In genomic region chr4:101103381-101104142, GRCh38 we compare ENCODE assay signal across 8 cellular contexts.
DNase-seq lines count a peak whose midpoint lies in the region; ATAC-seq and TF ChIP-seq lines count a peak whose summit lies in the region.

No MANE protein-coding gene starts in this region.

- TF ChIP-seq RAD21 in IMR-90 (IDR thresholded peaks at IDR 0.05; ENCODE audit: low read length) = no peak

- peaks cover 13% of the 10 kb centered on the region for H3K4me1 Mint-ChIP-seq in neural progenitor cell

- no peaks in the 10 kb centered on the region for H4K20me1 ChIP-seq in IMR-90 (ENCODE audit: insufficient read depth, low read length)
- no peaks in the 10 kb centered on the region for H4K20me1 ChIP-seq in neural progenitor cell (ENCODE audit: low read depth)

- H3F3A ChIP-seq in neural progenitor cell (ENCODE audit: low read depth) = peaks cover 11% of the 10 kb centered on the region

- H3K79me2 ChIP-seq in neural progenitor cell (ENCODE audit: low read depth) = no peaks in the 10 kb centered on the region

- peaks cover 3% of the 10 kb centered on the region; the same call in 1 of the 2 replicates for H3K9me1 ChIP-seq in IMR-90 (ENCODE audit: insufficient read depth, low read length)

- H3K4me3 ChIP-seq in GM06990 (replicated peaks; ENCODE audit: low read depth, low read length) (no peak overlapping the region), IMR-90 (ENCODE audit: insufficient read depth, low read depth, low read length) (no peak overlapping the region), astrocyte of the spinal cord (ENCODE audit: low read depth, low read length) (no peak overlapping the region), neural progenitor cell (no peak overlapping the region), esophagus squamous epithelium (no peak overlapping the region)

- CTCF ChIA-PET in IMR-90 (lab: Yijun Ruan, JAX) = interaction anchor here (0.6 kb wide), 1 partner anchor 166 kb away, joined by 3 read pairs; no protein-coding TSS in a partner anchor

- no peaks in the 10 kb centered on the region for H3K9me3 Mint-ChIP-seq in neural progenitor cell

- H4K8ac ChIP-seq in IMR-90 (ENCODE audit: low read depth in 2 of 2, low read length in 2 of 2) = 0 out of 4 replicates have a peak overlapping the region, but pooled peaks of 1 of the 2 experiments have one; percentile 1

- no peak overlapping the region for H2AK9ac ChIP-seq in IMR-90 (replicated peaks; ENCODE audit: low read depth, low read length, poor library complexity)

- no TSS peak for BruUV-seq in IMR-90 (replicated peaks; lab: Mats Ljungman, UMichigan)

- H3K9me3 ChIP-seq in IMR-90 (ENCODE audit: control insufficient read depth, insufficient read depth, low read length) = no peaks in the 10 kb centered on the region
- no peaks in the 10 kb centered on the region for H3K9me3 ChIP-seq in neural progenitor cell (ENCODE audit: low read depth)
- H3K9me3 ChIP-seq in esophagus squamous epithelium = no peaks in the 10 kb centered on the region

- no peak overlapping the region for H3K27ac ChIP-seq in IMR-90 (ENCODE audit: insufficient read depth, low read length)
- H3K27ac ChIP-seq in neural progenitor cell = peak overlapping the region; percentile 1
- peak overlapping the region in 1 of 4 donors; percentile 45 for H3K27ac ChIP-seq in esophagus squamous epithelium

- H3K4me3 Mint-ChIP-seq in neural progenitor cell = no peak overlapping the region

- TF ChIP-seq CTCF in GM06990 (IDR thresholded peaks at IDR 0.05; ENCODE audit: insufficient read depth, low read length, poor library complexity, severe bottlenecking) (no peak), IMR-90 (conservative IDR thresholded peaks at IDR 0.05; ENCODE audit: low read depth, low read length) (no peak), astrocyte of the spinal cord (IDR thresholded peaks at IDR 0.05; ENCODE audit: low read depth, low read length) (no peak), neural progenitor cell (IDR thresholded peaks at IDR 0.05) (no peak), esophagus squamous epithelium (IDR thresholded peaks at IDR 0.05) (no peak)

- no peak overlapping the region for H3K18ac ChIP-seq in IMR-90 (ENCODE audit: low read depth, low read length)

- no peak overlapping the region for H2AFZ ChIP-seq in IMR-90 (replicated peaks; ENCODE audit: low read length, poor library complexity)
- no peak overlapping the region for H2AFZ ChIP-seq in neural progenitor cell (replicated peaks)

- no peak for TF ChIP-seq POLR2A in IMR-90 (IDR thresholded peaks at IDR 0.05; ENCODE audit: low read depth, low read length)
- TF ChIP-seq POLR2A in esophagus squamous epithelium (IDR thresholded peaks at IDR 0.05) = no peak

- intact Hi-C loops in IMR-90 (cut with micrococcal nuclease) (no loop called here), esophagus squamous epithelium (cut with DNase I) (no loop called here)

- H3K4ac ChIP-seq in IMR-90 (ENCODE audit: low read depth, low read length) = no peak overlapping the region; the same call in 1 of the 2 replicates

- ATAC-seq in GM21528 (IDR thresholded peaks at IDR 0.05; ENCODE audit: low FRiP score, unreplicated experiment) (peak; percentile 92), IMR-90 (ENCODE audit: low read depth) (peak; percentile 61)

- peaks cover 4% of the 10 kb centered on the region for H3K36me3 Mint-ChIP-seq in neural progenitor cell

- H3K4me2 ChIP-seq in IMR-90 (ENCODE audit: low read depth, low read length) = no peak overlapping the region
- H3K4me2 ChIP-seq in neural progenitor cell = no peak overlapping the region

- no peak overlapping the region for H2BK5ac ChIP-seq in IMR-90 (ENCODE audit: low read depth, low read length, poor library complexity, severe bottlenecking)

- H3K23ac ChIP-seq in IMR-90 (ENCODE audit: low read depth, low read length) = no peak overlapping the region

- H3K36me3 ChIP-seq in GM06990 (ENCODE audit: control insufficient read depth, insufficient read depth, low read length) (no peaks in the 10 kb centered on the region), IMR-90 (ENCODE audit: control insufficient read depth, insufficient read depth, low read length) (no peaks in the 10 kb centered on the region), neural progenitor cell (no peaks in the 10 kb centered on the region), esophagus squamous epithelium (peaks cover 0 to 14% (median 2%) of the 10 kb centered on the region in 3 donors)

- no peak overlapping the region for H2BK120ac ChIP-seq in IMR-90 (ENCODE audit: low read depth, low read length)

- in situ Hi-C loops in IMR-90 (cut with MboI; ENCODE audit: low sequenced_read_pairs) = no loop called here
- in situ Hi-C loops in astrocyte of the spinal cord (cut with HindIII; ENCODE audit: low sequenced_read_pairs) = no loop called here

- no peak overlapping the region for H2AK5ac ChIP-seq in IMR-90 (ENCODE audit: low read depth, low read length)

- H3K4me1 ChIP-seq in IMR-90 (ENCODE audit: control insufficient read depth, insufficient read depth, low read length) = peaks cover 3% of the 10 kb centered on the region
- H3K4me1 ChIP-seq in neural progenitor cell = peaks cover 22% of the 10 kb centered on the region
- H3K4me1 ChIP-seq in esophagus squamous epithelium = peaks cover 3 to 25% (median 4%) of the 10 kb centered on the region in 3 donors

- no peaks in the 10 kb centered on the region for H3K27me3 Mint-ChIP-seq in neural progenitor cell (ENCODE audit: insufficient read depth, low read depth)

- no CpG with 5 or more reads among the region's 4 CpGs for WGBS in IMR-90 (ENCODE audit: extremely low coverage in 2 of 2, insufficient read length in 1 of 2), 2 experiments
- WGBS in esophagus squamous epithelium, 2 donors = 40 to 54% methylated on average over 4 of the region's 4 CpGs

- H2BK20ac ChIP-seq in IMR-90 (ENCODE audit: low read depth, low read length) = no peak overlapping the region

- H3K56ac ChIP-seq in IMR-90 (ENCODE audit: extremely low read depth, insufficient read depth, low read length) = no peak overlapping the region

- H3K27me3 ChIP-seq in GM06990 (replicated peaks; ENCODE audit: control insufficient read depth, insufficient read depth, low read length) (no peaks in the 10 kb centered on the region), IMR-90 (ENCODE audit: control insufficient read depth, insufficient read depth, low read length) (no peaks in the 10 kb centered on the region), neural progenitor cell (no peaks in the 10 kb centered on the region), esophagus squamous epithelium (no peaks in the 10 kb centered on the region)

- 0 out of 2 replicates have a peak overlapping the region, but pooled peaks have one; percentile 2 for H3K14ac ChIP-seq in IMR-90 (replicated peaks; ENCODE audit: low read depth, low read length)

- H4K91ac ChIP-seq in IMR-90 (ENCODE audit: insufficient read depth, low read depth, low read length) = no peak overlapping the region

- POLR2A ChIA-PET in IMR-90 (lab: Charles Lee; ENCODE audit: unreplicated experiment) = no interaction called here

- peaks cover 0 to 4% of the 10 kb centered on the region in 2 experiments; a peak in 2 of 4 replicates for H3K79me1 ChIP-seq in IMR-90 (ENCODE audit: low read depth in 1 of 2, low read length in 2 of 2)

- dilution Hi-C loops in IMR-90 (cut with HindIII; ENCODE audit: low sequenced_read_pairs, unreplicated experiment) = no loop called here

- peak; percentile 41 for DNase-seq in GM06990 (ENCODE audit: extremely low read depth, insufficient read length)
- DNase-seq in IMR-90 = peak; percentile 48
- peak; percentile 26 for DNase-seq in astrocyte of the spinal cord (ENCODE audit: low read depth, low spot score)
- no peak for DNase-seq in neural progenitor cell (ENCODE audit: low spot score)
- DNase-seq in mesenteric fat pad (ENCODE audit: low spot score) = no peak
- DNase-seq in activated CD4-positive, alpha-beta T cell treated with anti-CD3 and anti-CD28 coated beads, Interleukin-2, amount 50 U/mL, for 48 hours = no peak
- DNase-seq in esophagus squamous epithelium (lab: John Stamatoyannopoulos, UW) = no peak

- H3K9ac ChIP-seq in IMR-90 (ENCODE audit: low read depth, low read length) (no peak overlapping the region), neural progenitor cell (no peak overlapping the region)

- no peak overlapping the region for H4K5ac ChIP-seq in IMR-90 (ENCODE audit: low read depth, low read length)

- H3K27ac Mint-ChIP-seq in neural progenitor cell = no peak overlapping the region

- H2BK15ac ChIP-seq in IMR-90 (ENCODE audit: low read depth, low read length) = no peak overlapping the region

TF ChIP-seq in IMR-90, 13 proteins besides CTCF, POLR2A, EP300 and RAD21 (continues in another document):
- TF ChIP-seq MAFK (IDR thresholded peaks at IDR 0.05; ENCODE audit: low read depth, low read length) = no peak
- TF ChIP-seq FOS (IDR thresholded peaks at IDR 0.05; ENCODE audit: low read depth, low read length) = no peak
- TF ChIP-seq CHD1 (IDR thresholded peaks at IDR 0.05; ENCODE audit: low read depth, low read length) = no peak
- TF ChIP-seq MAZ (IDR thresholded peaks at IDR 0.05; ENCODE audit: borderline replicate concordance, low read depth, low read length) = no peak
- no peak for TF ChIP-seq CEBPB (IDR thresholded peaks at IDR 0.05; ENCODE audit: low read depth, low read length)
- TF ChIP-seq RCOR1 (IDR thresholded peaks at IDR 0.05; ENCODE audit: insufficient replicate concordance, low read length) = no peak
- no peak for TF ChIP-seq USF2 (IDR thresholded peaks at IDR 0.05; ENCODE audit: low read depth, low read length)
- TF ChIP-seq RFX5 (IDR thresholded peaks at IDR 0.05; ENCODE audit: low read depth, low read length) = no peak
- no peak for TF ChIP-seq NFE2L2 (IDR thresholded peaks at IDR 0.05; ENCODE audit: low read depth, low read length)
- TF ChIP-seq MXI1 (IDR thresholded peaks at IDR 0.05; ENCODE audit: borderline replicate concordance, low read depth, low read length) = no peak
- TF ChIP-seq SMC3 (IDR thresholded peaks at IDR 0.05; ENCODE audit: low read depth, low read length) = no peak
- TF ChIP-seq BHLHE40 (IDR thresholded peaks at IDR 0.05; ENCODE audit: low read depth, low read length) = no peak

Comparison
In these comparisons a context has a peak if more than half of its experiments do, and no peak if none do; other contexts are left out.
1. DNase-seq: peak in GM06990 (single experiment), IMR-90 (single experiment) and astrocyte of the spinal cord (single experiment); none in neural progenitor cell (single experiment), mesenteric fat pad (single experiment), activated CD4-positive, alpha-beta T cell treated with anti-CD3 and anti-CD28 coated beads, Interleukin-2, amount 50 U/mL, for 48 hours (0 of 2) and esophagus squamous epithelium (single experiment).